19 cellular contexts compared by ENCODE assay signal in genomic region chr1:212471891-212472675, GRCh38.
"Had no signal": no experiment of that assay in that cellular context is flagged by ENCODE, and none has a peak within 500 bp of the region (broad histone marks: within the 10 kb centered on the region; RNA-seq: fewer than 3 reads in every experiment).

No MANE protein-coding gene starts in this region.

- H3K9me3 Mint-ChIP-seq: WTC11 had no signal

- H3K4me3 Mint-ChIP-seq: activated CD8-positive, alpha-beta T cell treated with anti-CD3 and anti-CD28 coated beads, Interleukin-2, amount 10 ng/mL, durations not matched to agents 7 days and 5 days; T-helper 17 cell; WTC11 had no signal

- ATAC-seq: activated CD8-positive, alpha-beta T cell treated with anti-CD3 and anti-CD28 coated beads, Interleukin-2, amount 10 ng/mL, durations not matched to agents 7 days and 5 days; T-helper 17 cell; WTC11 had no signal

- H3K27ac Mint-ChIP-seq: T-helper 17 cell, WTC11 had no signal

- H3K36me3 Mint-ChIP-seq: WTC11 had no signal

- DNase-seq: activated CD4-positive, alpha-beta T cell treated with anti-CD3 and anti-CD28 coated beads for 48 hours; activated CD4-positive, alpha-beta T cell treated with anti-CD3 and anti-CD28 coated beads, Interleukin-2, amount 50 U/mL, for 4 hours; activated CD4-positive, CD25-positive, alpha-beta regulatory T cell treated with anti-CD3 and anti-CD28 coated beads, Interleukin-2, amount 50 U/mL, for 72 hours; activated CD8-positive, alpha-beta memory T cell treated with anti-CD3 and anti-CD28 coated beads, Interleukin-2, amount 50 U/mL, for 48 hours; activated CD8-positive, alpha-beta T cell treated with anti-CD3 and anti-CD28 coated beads, Interleukin-2, amount 10 ng/mL, durations not matched to agents 7 days and 5 days; activated naive CD4-positive, alpha-beta T cell treated with anti-CD3 and anti-CD28 coated beads, Interleukin-2, amount 50 U/mL, for 16 hours; activated T-cell treated with anti-CD3 and anti-CD28 coated beads, Interleukin-2, amount 50 U/mL, for 1 hour; caudate nucleus; Kasumi-1; NCI-H1105 treated with DMSO at 0.1 percent for 48 hours; NCI-H1436 treated with DMSO at 0.1 percent for 48 hours; NCI-H187; NCI-H446 treated with DMSO at 0.1 percent for 48 hours; NCI-H524 treated with DMSO at 0.1 percent for 48 hours; NCI-H82; SIG-M5; T-helper 17 cell; T-helper 9 cell had no signal
